21 cellular contexts compared by ENCODE assay signal in the genomic region with DNA sequence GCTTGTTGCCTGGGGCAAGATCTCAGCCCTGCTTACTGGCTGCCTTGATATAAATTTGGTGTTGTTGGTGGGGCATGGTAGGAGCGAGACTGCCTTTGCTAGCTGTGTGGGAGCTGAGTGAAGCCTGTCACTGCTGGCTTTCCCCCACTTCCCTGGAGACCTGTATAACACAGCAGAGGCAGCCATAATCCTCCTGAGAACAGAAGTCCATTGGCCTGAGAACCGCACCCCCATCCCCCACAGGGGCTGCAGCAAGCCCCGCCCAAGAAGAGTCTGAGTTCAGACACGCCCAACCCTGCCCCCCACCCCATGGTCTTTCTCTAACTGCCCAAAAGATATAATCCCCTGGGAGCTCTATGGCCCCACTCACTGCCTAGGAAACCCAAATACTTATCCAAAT. TPM values are rescaled to one million over a fixed set of nuclear protein-coding genes. Genes with fewer than 3 reads are reported as not detected.
"Had no signal": no experiment of that assay in that cellular context is flagged by ENCODE, and none has a peak within 500 bp of the region (broad histone marks: within the 10 kb centered on the region; RNA-seq: fewer than 3 reads in every experiment).

No MANE protein-coding gene starts in this region.

- H3K36me3 Mint-ChIP-seq: activated CD4-positive, alpha-beta memory T cell treated with anti-CD3 and anti-CD28 coated beads for 36 hours; stimulated activated memory B cell treated with anti-CD40 and anti-IgM and Interleukin-4, amounts not matched to agents 10 μg/mL and 1 μg/mL and 100 μg/mL, for 72 hours had no signal

- H3K9me3 ChIP-seq: breast epithelium, lower lobe of right lung, mucosa of descending colon, testis, uterus had no signal

- H3K4me3 Mint-ChIP-seq: activated CD4-positive, alpha-beta memory T cell treated with anti-CD3 and anti-CD28 coated beads for 36 hours; activated naive CD8-positive, alpha-beta T cell treated with anti-CD3 and anti-CD28 coated beads for 36 hours; central memory CD8-positive, alpha-beta T cell; nephron progenitor cell; stimulated activated memory B cell treated with anti-CD40 and anti-IgM and Interleukin-4, amounts not matched to agents 10 μg/mL and 1 μg/mL and 100 μg/mL, for 72 hours had no signal

- H3K4me1 ChIP-seq: breast epithelium, lower lobe of right lung, testis had no signal

- H3K4me3 ChIP-seq: breast epithelium, lower lobe of right lung, mucosa of descending colon, testis, uterus had no signal

- H3K27me3 Mint-ChIP-seq: activated CD4-positive, alpha-beta memory T cell treated with anti-CD3 and anti-CD28 coated beads for 36 hours; activated naive CD8-positive, alpha-beta T cell treated with anti-CD3 and anti-CD28 coated beads for 36 hours; central memory CD8-positive, alpha-beta T cell had no signal

- H3K27ac ChIP-seq: breast epithelium, lower lobe of right lung, testis, uterus had no signal

- H3K27ac Mint-ChIP-seq: activated CD4-positive, alpha-beta memory T cell treated with anti-CD3 and anti-CD28 coated beads for 36 hours; activated naive CD8-positive, alpha-beta T cell treated with anti-CD3 and anti-CD28 coated beads for 36 hours; nephron progenitor cell; stimulated activated memory B cell treated with anti-CD40 and anti-IgM and Interleukin-4, amounts not matched to agents 10 μg/mL and 1 μg/mL and 100 μg/mL, for 72 hours had no signal

- H3K36me3 ChIP-seq: breast epithelium, lower lobe of right lung, uterus had no signal

- H3K4me1 Mint-ChIP-seq: activated naive CD8-positive, alpha-beta T cell treated with anti-CD3 and anti-CD28 coated beads for 36 hours; central memory CD8-positive, alpha-beta T cell; nephron progenitor cell had no signal

- DNase-seq: activated CD4-positive, alpha-beta memory T cell treated with anti-CD3 and anti-CD28 coated beads for 36 hours; activated CD4-positive, alpha-beta T cell treated with anti-CD3 and anti-CD28 coated beads for 4 hours; activated CD4-positive, CD25-positive, alpha-beta regulatory T cell; activated naive CD4-positive, alpha-beta T cell treated with Interleukin-2 at 50 U/mL for 16 hours; activated naive CD8-positive, alpha-beta T cell treated with anti-CD3 and anti-CD28 coated beads for 36 hours; activated T-cell treated with anti-CD3 and anti-CD28 coated beads, Interleukin-2, amount 50 U/mL, for 48 hours; erythroblast; foreskin fibroblast; kidney; lower lobe of right lung; mesendoderm; mucosa of descending colon; nephron progenitor cell; occipital lobe; small intestine; T-helper 9 cell; testis; uterus had no signal

- H3K27me3 ChIP-seq: breast epithelium, testis, uterus had no signal

RNA-seq across cellular contexts. Expression of gene ARHGAP42, which starts 39.2 kb away (rescaled TPM):
- total RNA-seq: activated CD4-positive, alpha-beta memory T cell treated with anti-CD3 and anti-CD28 coated beads for 36 hours had no signal
